19 cellular contexts compared by ENCODE assay signal in the genomic region with DNA sequence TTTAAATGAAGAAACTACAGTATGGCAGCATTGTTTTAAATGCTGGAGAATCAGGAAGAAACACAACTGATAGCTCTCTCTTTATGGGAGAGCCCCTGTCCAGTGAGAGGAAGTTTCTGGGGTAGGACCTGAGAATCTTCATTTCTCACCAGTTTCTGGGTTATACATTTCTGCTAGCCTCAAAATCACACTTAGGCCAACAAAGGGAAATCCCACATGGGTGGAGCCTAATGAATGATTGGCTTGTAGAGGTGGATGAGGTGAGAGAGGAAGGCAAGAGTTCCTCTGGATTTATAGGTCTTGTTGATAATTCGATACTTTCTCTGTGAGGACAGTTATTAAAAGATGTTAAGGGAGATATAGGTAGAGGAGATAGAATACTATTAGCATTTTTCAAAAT.
DNase-seq lines count a peak whose midpoint lies in the region; ATAC-seq and TF ChIP-seq lines count a peak whose summit lies in the region.
"Had no signal": no experiment of that assay in that cellular context is flagged by ENCODE, and none has a peak within 500 bp of the region (broad histone marks: within the 10 kb centered on the region; RNA-seq: fewer than 3 reads in every experiment).

No MANE protein-coding gene starts in this region.

- no peak overlapping the region for H3K23ac ChIP-seq in neuronal stem cell (ENCODE audit: low read depth, low read length, poor library complexity)

- H3K4me1 ChIP-seq in mammary epithelial cell (ENCODE audit: insufficient read depth, low read length) (peaks cover 3% of the 10 kb centered on the region), neuronal stem cell (ENCODE audit: control insufficient read depth in 2 of 2, insufficient read depth in 1 of 2, low read depth in 1 of 2, low read length in 2 of 2) (no peaks in the 10 kb centered on the region)
- H3K4me1 ChIP-seq: uterus had no signal

- intact Hi-C loops in mammary epithelial cell (cut with micrococcal nuclease), result no loop called here
- intact Hi-C loops in MCF 10A (cut with micrococcal nuclease), result no loop called here

- no peak overlapping the region for H3K27ac ChIP-seq in mammary epithelial cell (ENCODE audit: insufficient read depth, low read depth, low read length)
- no peak overlapping the region for H3K27ac ChIP-seq in neuronal stem cell (replicated peaks; ENCODE audit: low read length)
- H3K27ac ChIP-seq: uterus had no signal

- H4K8ac ChIP-seq in neuronal stem cell (ENCODE audit: low read depth, low read length), result no peak overlapping the region

- H3K4me1 Mint-ChIP-seq in MCF 10A (ENCODE audit: insufficient read depth, unreplicated experiment) (peaks cover 13% of the 10 kb centered on the region), type B pancreatic cell (ENCODE audit: unreplicated experiment) (no peaks in the 10 kb centered on the region)

- no peak overlapping the region for H2BK15ac ChIP-seq in neuronal stem cell (ENCODE audit: low read length)

- H3K9ac ChIP-seq in mammary epithelial cell (ENCODE audit: insufficient read depth, low read length), result no peak overlapping the region
- no peak overlapping the region for H3K9ac ChIP-seq in neuronal stem cell (ENCODE audit: low read depth, low read length, poor library complexity)

- CTCF ChIA-PET in mammary epithelial cell (lab: Charles Lee; ENCODE audit: low non-redundant PET), result no interaction called here
- CTCF ChIA-PET in MCF 10A (lab: Yijun Ruan, JAX), result interaction anchor here (0.6 to 1.2 kb wide), 3 partner anchors 10 to 1741 kb away, joined by 3 to 4 read pairs (median 4); no protein-coding TSS in a partner anchor

- H4K20me1 ChIP-seq in mammary epithelial cell (ENCODE audit: insufficient read depth, low read length), result no peaks in the 10 kb centered on the region

- peak overlapping the region; percentile 22 for H2AFZ ChIP-seq in mammary epithelial cell (ENCODE audit: low read depth, low read length)
- H2AFZ ChIP-seq in neuronal stem cell (ENCODE audit: low read length), result peak overlapping the region; percentile 49

- H3K36me3 ChIP-seq in mammary epithelial cell (ENCODE audit: insufficient read depth, low read length), result no peaks in the 10 kb centered on the region
- H3K36me3 ChIP-seq in neuronal stem cell (replicated peaks in 1 of 2; ENCODE audit: control insufficient read depth in 2 of 2, insufficient read depth in 2 of 2, low read length in 2 of 2), result no peaks in the 10 kb centered on the region
- H3K36me3 ChIP-seq: uterus had no signal

- no peak overlapping the region for H3K4me3 Mint-ChIP-seq in MCF 10A (ENCODE audit: unreplicated experiment)
- no peak overlapping the region for H3K4me3 Mint-ChIP-seq in type B pancreatic cell
- H3K4me3 Mint-ChIP-seq: activated T-helper 1 cell treated with anti-CD3 and anti-CD28 coated beads, Interleukin-12 subunit alpha, Interleukin-12 subunit beta, Interleukin-2, Interleukin-4 antibody, amounts not matched to agents 30 ng/mL and 10 ng/mL and 1 ng/mL, durations not matched to agents 14 hours and 24 hours and 36 hours had no signal

- 100% methylated on average over 1 of the region's 1 CpG for WGBS in mammary epithelial cell (ENCODE audit: low coverage, missing lambda C conversion rate)
- WGBS in neuronal stem cell (ENCODE audit: extremely low coverage in 2 of 2, insufficient read length in 2 of 2, insufficient replicate concordance in 1 of 2), 2 donors, result no CpG with 5 or more reads among the region's 1 CpG

- H3K18ac ChIP-seq in neuronal stem cell (ENCODE audit: low read length), result no peak overlapping the region

- H3K79me1 ChIP-seq in neuronal stem cell (ENCODE audit: low read depth, low read length), result no peaks in the 10 kb centered on the region

- dilution Hi-C loops in mammary epithelial cell (cut with HindIII; ENCODE audit: low sequenced_read_pairs), result no loop called here

- H3K9me3 ChIP-seq in mammary epithelial cell (replicated peaks; ENCODE audit: insufficient read depth, low read length) (no peaks in the 10 kb centered on the region), neuronal stem cell (replicated peaks in 1 of 2; ENCODE audit: control insufficient read depth in 2 of 2, insufficient read depth in 1 of 2, low read depth in 1 of 2, low read length in 2 of 2) (no peaks in the 10 kb centered on the region)
- H3K9me3 ChIP-seq: uterus had no signal

- TF ChIP-seq CTCF in mammary epithelial cell (conservative IDR thresholded peaks at IDR 0.05 in 1 of 2, IDR thresholded peaks at IDR 0.05 in 1 of 2; ENCODE audit: extremely low read depth in 1 of 2, insufficient read depth in 1 of 2, low read depth in 1 of 2, low read length in 2 of 2) (no peak), MCF 10A (IDR thresholded peaks at IDR 0.05; ENCODE audit: unreplicated experiment) (no peak), type B pancreatic cell (conservative IDR thresholded peaks at IDR 0.05) (no peak)

- no peaks in the 10 kb centered on the region for H3K27me3 Mint-ChIP-seq in MCF 10A (ENCODE audit: insufficient read depth, unreplicated experiment)
- H3K27me3 Mint-ChIP-seq in type B pancreatic cell, result no peaks in the 10 kb centered on the region

- no peak overlapping the region for H2BK5ac ChIP-seq in neuronal stem cell (ENCODE audit: low read length)

- H3K14ac ChIP-seq in neuronal stem cell (ENCODE audit: low read length), result no peak overlapping the region

- H4K91ac ChIP-seq in neuronal stem cell (ENCODE audit: low read depth, low read length, poor library complexity), result no peak overlapping the region

- H3K9me3 Mint-ChIP-seq in MCF 10A (ENCODE audit: unreplicated experiment) (no peaks in the 10 kb centered on the region), type B pancreatic cell (no peaks in the 10 kb centered on the region)

- H3K79me2 ChIP-seq in mammary epithelial cell (ENCODE audit: insufficient read depth, low read length), result no peaks in the 10 kb centered on the region

- no peak overlapping the region for H2AK5ac ChIP-seq in neuronal stem cell (ENCODE audit: low read depth, low read length)

- DNase-seq in mammary epithelial cell, result no peak
- DNase-seq in MCF 10A (ENCODE audit: unreplicated experiment), result no peak
- DNase-seq in neuronal stem cell (ENCODE audit: low spot score), result no peak
- DNase-seq in type B pancreatic cell (ENCODE audit: extremely low spot score, unreplicated experiment), result no peak
- no peak for DNase-seq in islet precursor cell
- no peak for DNase-seq in NK-92 treated with Interleukin-12 subunit alpha and Interleukin-12 subunit beta, amount 100 ng/mL, for 24 hours (lab: John Stamatoyannopoulos, UW)
- DNase-seq: 8988T; activated CD4-positive, alpha-beta T cell treated with anti-CD3 and anti-CD28 coated beads, Interleukin-2, amount 50 U/mL, for 48 hours; anterior cingulate cortex; Kasumi-1; midbrain; NCI-H146; NCI-H446; nucleus accumbens; stimulated activated naive CD4-positive, alpha-beta T cell; uterus had no signal

- no peak overlapping the region for H2BK12ac ChIP-seq in neuronal stem cell (ENCODE audit: low read length)

- POLR2A ChIA-PET in MCF 10A (lab: Yijun Ruan, JAX), result no interaction called here

- no peak overlapping the region for H2BK120ac ChIP-seq in neuronal stem cell (ENCODE audit: low read depth, low read length)

- H3K27ac Mint-ChIP-seq in MCF 10A (ENCODE audit: low read depth, unreplicated experiment), result no peak overlapping the region
- no peak overlapping the region for H3K27ac Mint-ChIP-seq in type B pancreatic cell
- H3K27ac Mint-ChIP-seq: activated T-helper 1 cell treated with anti-CD3 and anti-CD28 coated beads, Interleukin-12 subunit alpha, Interleukin-12 subunit beta, Interleukin-2, Interleukin-4 antibody, amounts not matched to agents 30 ng/mL and 10 ng/mL and 1 ng/mL, durations not matched to agents 14 hours and 24 hours and 36 hours had no signal

- no peaks in the 10 kb centered on the region for H3K36me3 Mint-ChIP-seq in MCF 10A (ENCODE audit: insufficient read depth, unreplicated experiment)
- H3K36me3 Mint-ChIP-seq in type B pancreatic cell, result no peaks in the 10 kb centered on the region

- H3K4me2 ChIP-seq in mammary epithelial cell (ENCODE audit: insufficient read depth, low read depth, low read length), result no peak overlapping the region
- no peak overlapping the region for H3K4me2 ChIP-seq in neuronal stem cell (ENCODE audit: insufficient read depth, low read length, poor library complexity, severe bottlenecking)

- BruUV-seq in mammary epithelial cell (replicated peaks; lab: Mats Ljungman, UMichigan) (no TSS peak), MCF 10A (replicated peaks; lab: Mats Ljungman, UMichigan) (no TSS peak)

- ATAC-seq in GM21576 (IDR thresholded peaks at IDR 0.05; ENCODE audit: unreplicated experiment), result peak; percentile 84
- ATAC-seq in HG03066 (IDR thresholded peaks at IDR 0.05; ENCODE audit: low read depth, unreplicated experiment), result peak; percentile 75

- H3K27me3 ChIP-seq in mammary epithelial cell (ENCODE audit: insufficient read depth, low read length) (no peaks in the 10 kb centered on the region), neuronal stem cell (ENCODE audit: control insufficient read depth in 3 of 3, insufficient read depth in 3 of 3, low read depth in 1 of 3, low read length in 3 of 3) (no peaks in the 10 kb centered on the region)
- H3K27me3 ChIP-seq: uterus had no signal

- in situ Hi-C loops in mammary epithelial cell (cut with MboI; ENCODE audit: low sequenced_read_pairs in 2 of 2), result no loop called here

- no peak overlapping the region for H3K4me3 ChIP-seq in mammary epithelial cell (replicated peaks in 1 of 3; ENCODE audit: insufficient read depth in 1 of 3, low read depth in 2 of 3, low read length in 3 of 3)
- no peak overlapping the region for H3K4me3 ChIP-seq in neuronal stem cell (ENCODE audit: low read length in 2 of 2)
- H3K4me3 ChIP-seq: uterus had no signal

- no peak overlapping the region for H3K4ac ChIP-seq in neuronal stem cell (ENCODE audit: low read length)
